Comparison of ENCODE assay signal across 7 cellular contexts in genomic region chr11:77118971-77119370, GRCh38. TPM values are rescaled to one million over a fixed set of nuclear protein-coding genes. Genes with fewer than 3 reads are reported as not detected.
"Had no signal": no experiment of that assay in that cellular context is flagged by ENCODE, and none has a peak within 500 bp of the region (broad histone marks: within the 10 kb centered on the region; RNA-seq: fewer than 3 reads in every experiment).

No MANE protein-coding gene starts in this region.

- H3K4me3 Mint-ChIP-seq: GM23338, H9, IgD-negative memory B cell had no signal

- H3K27ac ChIP-seq: HL-60 had no signal

- DNase-seq: H9, HCEC 1CT had no signal

- H3K36me3 Mint-ChIP-seq: IgD-negative memory B cell had no signal

- ATAC-seq: GM23338, HepG2 had no signal

- H3K4me3 ChIP-seq: GM23338 had no signal

- H3K27ac Mint-ChIP-seq: GM23338, H9, IgD-negative memory B cell had no signal

- H3K9me3 Mint-ChIP-seq: GM23338, H9, IgD-negative memory B cell had no signal

- H3K4me1 Mint-ChIP-seq: GM23338, H9 had no signal

- H3K27me3 Mint-ChIP-seq: IgD-negative memory B cell had no signal

RNA-seq across cellular contexts. Expression of gene OMP, which starts 16.3 kb away (rescaled TPM):
- total RNA-seq: H1, H9, HepG2 had no signal
